ENCODE assay signal across 13 cellular contexts in the genomic region with DNA sequence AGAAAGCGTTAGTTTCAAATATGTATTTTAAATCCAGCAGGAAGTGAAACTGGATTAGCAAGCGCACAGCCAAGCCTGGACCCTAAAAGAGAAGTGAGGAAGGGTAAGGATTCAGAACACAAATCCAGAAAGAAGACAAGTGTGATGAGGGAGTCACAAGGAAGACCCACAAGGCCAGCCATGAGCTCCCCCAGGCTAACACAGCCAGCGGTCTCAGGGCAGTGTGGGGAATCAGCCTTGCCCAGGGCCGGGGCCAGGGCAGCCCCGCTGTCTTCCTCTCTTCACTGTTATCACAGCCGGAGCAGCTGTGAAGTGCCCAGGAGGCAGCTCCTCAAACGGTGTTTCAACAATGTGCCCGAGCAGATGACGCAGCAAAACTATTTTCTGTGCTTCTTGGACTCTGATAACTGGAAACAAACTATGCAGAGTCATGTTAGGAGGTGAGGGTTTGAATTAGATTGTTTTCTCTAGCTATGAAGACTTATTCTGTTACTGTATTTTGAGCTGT. TPM values are rescaled to one million over a fixed set of nuclear protein-coding genes. Genes with fewer than 3 reads are reported as not detected.
A peak's percentile ranks its signal among the peaks of the same experiment; 100 is the strongest.
DNase-seq lines count a peak whose midpoint lies in the region; ATAC-seq and TF ChIP-seq lines count a peak whose summit lies in the region.
"Had no signal": no experiment of that assay in that cellular context is flagged by ENCODE, and none has a peak within 500 bp of the region (broad histone marks: within the 10 kb centered on the region; RNA-seq: fewer than 3 reads in every experiment).

No MANE protein-coding gene starts in this region.

- H3K27me3 Mint-ChIP-seq in GM23338 (ENCODE audit: insufficient read depth, low read depth, poor library complexity), result peaks cover 5% of the 10 kb centered on the region

- no peak overlapping the region for H3K27ac ChIP-seq in GM23338 (ENCODE audit: low read depth)
- H3K27ac ChIP-seq: uterus had no signal

- ATAC-seq in GM23338, result no peak; the same call in 2 of the 3 replicates

- H3K4me3 Mint-ChIP-seq in GM23338, result no peak overlapping the region

- no peaks in the 10 kb centered on the region; the same call in 2 of the 3 replicates for H3K36me3 Mint-ChIP-seq in GM23338 (ENCODE audit: low read depth)

- H3K79me2 ChIP-seq in GM23338 (replicated peaks; ENCODE audit: insufficient read depth), result no peaks in the 10 kb centered on the region

- TF ChIP-seq CTCF in GM23338 (conservative IDR thresholded peaks at IDR 0.05; ENCODE audit: low read depth in 2 of 2) (no peak), fibroblast of villous mesenchyme (IDR thresholded peaks at IDR 0.05; ENCODE audit: insufficient read depth, low read depth, low read length) (no peak)

- no peak for DNase-seq in GM23338 (ENCODE audit: low spot score)
- DNase-seq in RPMI8226, result peak; percentile 88
- DNase-seq in fibroblast of villous mesenchyme (ENCODE audit: low read depth), result peak; percentile 71
- DNase-seq in pons (ENCODE audit: low spot score), result peak; percentile 53
- no peak for DNase-seq in NCI-H187 (lab: John Stamatoyannopoulos, UW)
- no peak for DNase-seq in activated CD4-positive, CD25-positive, alpha-beta regulatory T cell (lab: John Stamatoyannopoulos, UW)
- DNase-seq in stimulated activated CD4-positive, alpha-beta T cell treated with anti-CD3 and anti-CD28 coated beads, Interleukin-4, amount 100 ng/mL, for 1 hour, result no peak
- no peak for DNase-seq in activated CD8-positive, alpha-beta memory T cell treated with anti-CD3 and anti-CD28 coated beads, Interleukin-2, amount 50 U/mL, for 48 hours
- DNase-seq: activated CD4-positive, alpha-beta T cell treated with anti-CD3 and anti-CD28 coated beads for 1 hour; NCI-H446 treated with DMSO at 0.1 percent for 48 hours; stimulated activated CD4-positive, alpha-beta T cell treated with anti-CD3 and anti-CD28 coated beads, Interleukin-1b, Interleukin-23, amount 100 ng/mL, for 48 hours; uterus had no signal

- no peaks in the 10 kb centered on the region for H4K20me1 ChIP-seq in GM23338 (replicated peaks; ENCODE audit: insufficient read depth)

- no peak overlapping the region for H3K4me3 ChIP-seq in GM23338
- peak overlapping the region; percentile 25 for H3K4me3 ChIP-seq in fibroblast of villous mesenchyme (ENCODE audit: low read depth, low read length)
- H3K4me3 ChIP-seq: uterus had no signal

- H3K9me2 ChIP-seq in GM23338 (ENCODE audit: insufficient read depth), result 0 out of 2 replicates have a peak, but pooled peaks cover 5% of the 10 kb centered on the region

- no peak overlapping the region for H3K4me2 ChIP-seq in GM23338

- peak overlapping the region; percentile 85 for H3K27ac Mint-ChIP-seq in GM23338

- H3K4me1 Mint-ChIP-seq in GM23338, result peaks cover 14% of the 10 kb centered on the region

- H3K9me3 Mint-ChIP-seq in GM23338, result no peaks in the 10 kb centered on the region; the same call in 2 of the 3 replicates

- H3K36me3 ChIP-seq in GM23338 (ENCODE audit: insufficient read depth), result no peaks in the 10 kb centered on the region
- H3K36me3 ChIP-seq: uterus had no signal

- no peaks in the 10 kb centered on the region for H3K27me3 ChIP-seq in GM23338 (ENCODE audit: insufficient read depth)
- H3K27me3 ChIP-seq: uterus had no signal

- peaks cover 17% of the 10 kb centered on the region for H3K4me1 ChIP-seq in GM23338 (ENCODE audit: insufficient read depth)
- H3K4me1 ChIP-seq: uterus had no signal

- H2AFZ ChIP-seq in GM23338, result no peak overlapping the region

- peaks cover 10% of the 10 kb centered on the region; the same call in 1 of the 2 replicates for H3F3A ChIP-seq in GM23338 (replicated peaks; ENCODE audit: low read depth)

TF ChIP-seq in GM23338, 12 proteins besides CTCF, POLR2A, EP300 and RAD21 (continues in another document):
- TF ChIP-seq JUNB (IDR thresholded peaks at IDR 0.05; ENCODE audit: unreplicated experiment) (no peak), STAT1 (IDR thresholded peaks at IDR 0.05; ENCODE audit: unreplicated experiment) (no peak), CREB1 (CRISPR knock-in tag; IDR thresholded peaks at IDR 0.05; ENCODE audit: low read depth) (no peak), ZNF331 (CRISPR knock-in tag; IDR thresholded peaks at IDR 0.05; ENCODE audit: low read depth) (no peak)
- TF ChIP-seq, protein P1, sequence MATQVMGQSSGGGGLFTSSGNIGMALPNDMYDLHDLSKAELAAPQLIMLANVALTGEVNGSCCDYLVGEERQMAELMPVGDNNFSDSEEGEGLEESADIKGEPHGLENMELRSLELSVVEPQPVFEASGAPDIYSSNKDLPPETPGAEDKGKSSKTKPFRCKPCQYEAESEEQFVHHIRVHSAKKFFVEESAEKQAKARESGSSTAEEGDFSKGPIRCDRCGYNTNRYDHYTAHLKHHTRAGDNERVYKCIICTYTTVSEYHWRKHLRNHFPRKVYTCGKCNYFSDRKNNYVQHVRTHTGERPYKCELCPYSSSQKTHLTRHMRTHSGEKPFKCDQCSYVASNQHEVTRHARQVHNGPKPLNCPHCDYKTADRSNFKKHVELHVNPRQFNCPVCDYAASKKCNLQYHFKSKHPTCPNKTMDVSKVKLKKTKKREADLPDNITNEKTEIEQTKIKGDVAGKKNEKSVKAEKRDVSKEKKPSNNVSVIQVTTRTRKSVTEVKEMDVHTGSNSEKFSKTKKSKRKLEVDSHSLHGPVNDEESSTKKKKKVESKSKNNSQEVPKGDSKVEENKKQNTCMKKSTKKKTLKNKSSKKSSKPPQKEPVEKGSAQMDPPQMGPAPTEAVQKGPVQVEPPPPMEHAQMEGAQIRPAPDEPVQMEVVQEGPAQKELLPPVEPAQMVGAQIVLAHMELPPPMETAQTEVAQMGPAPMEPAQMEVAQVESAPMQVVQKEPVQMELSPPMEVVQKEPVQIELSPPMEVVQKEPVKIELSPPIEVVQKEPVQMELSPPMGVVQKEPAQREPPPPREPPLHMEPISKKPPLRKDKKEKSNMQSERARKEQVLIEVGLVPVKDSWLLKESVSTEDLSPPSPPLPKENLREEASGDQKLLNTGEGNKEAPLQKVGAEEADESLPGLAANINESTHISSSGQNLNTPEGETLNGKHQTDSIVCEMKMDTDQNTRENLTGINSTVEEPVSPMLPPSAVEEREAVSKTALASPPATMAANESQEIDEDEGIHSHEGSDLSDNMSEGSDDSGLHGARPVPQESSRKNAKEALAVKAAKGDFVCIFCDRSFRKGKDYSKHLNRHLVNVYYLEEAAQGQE (IDR thresholded peaks at IDR 0.05; ENCODE audit: unreplicated experiment), result no peak

RNA-seq across cellular contexts. Expression of gene CDC16, which starts 12.2 kb away (rescaled TPM):
- total RNA-seq in GM23338 (2014; rRNA removed; shearing (Covaris generic)), result 84.2 and 86.1 TPM in 2 replicates
- polyA plus RNA-seq in GM23338 (2016; fragmentation: Nextera tagmentation; extraction: Ambion mirVana), result 91.3 and 95.9 TPM in 2 replicates
- 58.0 and 62.6 TPM in 2 replicates for total RNA-seq in fibroblast of villous mesenchyme

RNA-seq across cellular contexts. Expression of gene CFAP97D2, which starts 43.5 kb away (rescaled TPM):
- total RNA-seq in GM23338 (2014; rRNA removed; shearing (Covaris generic)), result not detected in 2 replicates
- polyA plus RNA-seq in GM23338 (2016; fragmentation: Nextera tagmentation; extraction: Ambion mirVana), result not detected in 2 replicates
- not detected in 2 replicates for total RNA-seq in fibroblast of villous mesenchyme
- total RNA-seq: lower leg skin, uterus had no signal

RNA-seq across cellular contexts. Expression of gene UPF3A, which starts 58.9 kb away (rescaled TPM):
- total RNA-seq in GM23338 (2014; rRNA removed; shearing (Covaris generic)), result 45.0 and 57.2 TPM in 2 replicates
- 174 and 177 TPM in 2 replicates for polyA plus RNA-seq in GM23338 (2016; fragmentation: Nextera tagmentation; extraction: Ambion mirVana)
- total RNA-seq in fibroblast of villous mesenchyme, result 20.7 and 27.1 TPM in 2 replicates

Comparison
In these comparisons a context has a peak if more than half of its experiments do, and no peak if none do; other contexts are left out.
1. DNase-seq: peak in RPMI8226 (single experiment), fibroblast of villous mesenchyme (single experiment) and pons (single experiment); none in GM23338 (single experiment), NCI-H187 (0 of 2), activated CD4-positive, CD25-positive, alpha-beta regulatory T cell (0 of 4), stimulated activated CD4-positive, alpha-beta T cell treated with anti-CD3 and anti-CD28 coated beads, Interleukin-4, amount 100 ng/mL, for 1 hour (single experiment) and activated CD8-positive, alpha-beta memory T cell treated with anti-CD3 and anti-CD28 coated beads, Interleukin-2, amount 50 U/mL, for 48 hours (single experiment).